Comparison of ENCODE assay signal across 21 cellular contexts in genomic region chr7:105055084-105055483, GRCh38. TPM values are rescaled to one million over a fixed set of nuclear protein-coding genes. Genes with fewer than 3 reads are reported as not detected.
DNase-seq lines count a peak whose midpoint lies in the region; ATAC-seq and TF ChIP-seq lines count a peak whose summit lies in the region.
"Had no signal": no experiment of that assay in that cellular context is flagged by ENCODE, and none has a peak within 500 bp of the region (broad histone marks: within the 10 kb centered on the region; RNA-seq: fewer than 3 reads in every experiment).

No MANE protein-coding gene starts in this region.

- no peak for DNase-seq in activated CD4-positive, alpha-beta T cell treated with anti-CD3 and anti-CD28 coated beads for 36 hours
- DNase-seq in activated CD4-positive, alpha-beta T cell treated with anti-CD3 and anti-CD28 coated beads for 1 hour = no peak
- DNase-seq in CD4-positive, CD25-positive, alpha-beta regulatory T cell = no peak
- DNase-seq in WTC11 (ENCODE audit: low spot score) (no peak), right lobe of liver (no peak), cerebellum (ENCODE audit: low spot score) (no peak), NCI-H2196 (lab: John Stamatoyannopoulos, UW; ENCODE audit: unreplicated experiment) (no peak)
- DNase-seq in effector memory CD4-positive, alpha-beta T cell = no peak
- DNase-seq: 8988T; activated CD4-positive, alpha-beta T cell treated with anti-CD3 and anti-CD28 coated beads, Interleukin-2, amount 10 ng/mL, durations not matched to agents 7 days and 5 days; adrenal gland; DMS153; GOT3; NCI-H1694; NCI-H510A; RPMI8226; substantia nigra had no signal

- no peaks in the 10 kb centered on the region for H3K9me3 Mint-ChIP-seq in activated CD4-positive, alpha-beta T cell treated with anti-CD3 and anti-CD28 coated beads for 36 hours (ENCODE audit: low read depth)
- H3K9me3 Mint-ChIP-seq in CD4-positive, CD25-positive, alpha-beta regulatory T cell = no peaks in the 10 kb centered on the region
- no peaks in the 10 kb centered on the region for H3K9me3 Mint-ChIP-seq in WTC11
- H3K9me3 Mint-ChIP-seq: activated CD4-positive, alpha-beta T cell treated with anti-CD3 and anti-CD28 coated beads, Interleukin-2, amount 10 ng/mL, durations not matched to agents 7 days and 5 days; brain; neural crest cell had no signal

- H3K9me3 ChIP-seq in CD4-positive, CD25-positive, alpha-beta regulatory T cell (ENCODE audit: control insufficient read depth in 2 of 2, low read length in 2 of 2) = no peaks in the 10 kb centered on the region
- H3K9me3 ChIP-seq in right lobe of liver = no peaks in the 10 kb centered on the region
- no peaks in the 10 kb centered on the region for H3K9me3 ChIP-seq in effector memory CD4-positive, alpha-beta T cell (ENCODE audit: control insufficient read depth, low read length)
- H3K9me3 ChIP-seq: adrenal gland, SJSA1 had no signal

- no peak overlapping the region for H3K4me3 Mint-ChIP-seq in activated CD4-positive, alpha-beta T cell treated with anti-CD3 and anti-CD28 coated beads for 36 hours
- H3K4me3 Mint-ChIP-seq in CD4-positive, CD25-positive, alpha-beta regulatory T cell = peak overlapping the region in 3 of 4 donors; percentile 28 to 44 (median 40)
- H3K4me3 Mint-ChIP-seq in WTC11 = no peak overlapping the region
- H3K4me3 Mint-ChIP-seq: activated CD4-positive, alpha-beta T cell treated with anti-CD3 and anti-CD28 coated beads, Interleukin-2, amount 10 ng/mL, durations not matched to agents 7 days and 5 days; brain; neural crest cell had no signal

- CTCF ChIA-PET in activated CD4-positive, alpha-beta T cell treated with anti-CD3 and anti-CD28 coated beads for 36 hours (lab: Charles Lee) = interaction anchor here (0.6 to 4.9 kb wide), 2 partner anchors 63 to 74 kb away, joined by 4 to 20 read pairs; no protein-coding TSS in a partner anchor
- CTCF ChIA-PET in WTC11 (lab: Charles Lee) = interaction anchor here (0.7 kb wide), 1 partner anchor 12 kb away, joined by 3 read pairs; no protein-coding TSS in a partner anchor

- TF ChIP-seq CTCF in WTC11 (IDR thresholded peaks at IDR 0.05) (no peak), right lobe of liver (IDR thresholded peaks at IDR 0.05) (no peak)

- POLR2A ChIA-PET in activated CD4-positive, alpha-beta T cell treated with anti-CD3 and anti-CD28 coated beads for 36 hours (lab: Charles Lee) = interaction anchor here (0.7 kb wide), 1 partner anchor 1723 kb away, joined by 5 read pairs; no protein-coding TSS in a partner anchor
- POLR2A ChIA-PET in WTC11 (lab: Charles Lee) = no interaction called here

- no peaks in the 10 kb centered on the region for H3K27me3 Mint-ChIP-seq in activated CD4-positive, alpha-beta T cell treated with anti-CD3 and anti-CD28 coated beads for 36 hours
- H3K27me3 Mint-ChIP-seq in CD4-positive, CD25-positive, alpha-beta regulatory T cell = no peaks in the 10 kb centered on the region
- H3K27me3 Mint-ChIP-seq in WTC11 (ENCODE audit: low read depth) = no peaks in the 10 kb centered on the region
- H3K27me3 Mint-ChIP-seq: activated CD4-positive, alpha-beta T cell treated with anti-CD3 and anti-CD28 coated beads, Interleukin-2, amount 10 ng/mL, durations not matched to agents 7 days and 5 days; brain had no signal

- intact Hi-C loops in activated CD4-positive, alpha-beta T cell treated with anti-CD3 and anti-CD28 coated beads for 36 hours (cut with DNase I, micrococcal nuclease) = no loop called here
- intact Hi-C loops in right lobe of liver (cut with DNase I) = no loop called here

- no peaks in the 10 kb centered on the region for H3K27me3 ChIP-seq in CD4-positive, CD25-positive, alpha-beta regulatory T cell (ENCODE audit: control insufficient read depth, insufficient read depth, low read length)
- H3K27me3 ChIP-seq in right lobe of liver = no peaks in the 10 kb centered on the region
- H3K27me3 ChIP-seq in effector memory CD4-positive, alpha-beta T cell (replicated peaks; ENCODE audit: control insufficient read depth, insufficient read depth, low read length, poor library complexity, severe bottlenecking) = no peaks in the 10 kb centered on the region
- H3K27me3 ChIP-seq: adrenal gland, SJSA1 had no signal

- no peak overlapping the region for H3K27ac ChIP-seq in CD4-positive, CD25-positive, alpha-beta regulatory T cell (ENCODE audit: insufficient read depth, low read length, poor library complexity, severe bottlenecking)
- H3K27ac ChIP-seq in right lobe of liver = no peak overlapping the region
- no peak overlapping the region for H3K27ac ChIP-seq in effector memory CD4-positive, alpha-beta T cell (ENCODE audit: insufficient read depth, low read length, poor library complexity, severe bottlenecking)
- H3K27ac ChIP-seq: adrenal gland, parathyroid adenoma, SJSA1 had no signal

- peak overlapping the region; percentile 7 for H3K27ac Mint-ChIP-seq in activated CD4-positive, alpha-beta T cell treated with anti-CD3 and anti-CD28 coated beads for 36 hours
- peak overlapping the region; percentile 32 to 85 (median 67) for H3K27ac Mint-ChIP-seq in CD4-positive, CD25-positive, alpha-beta regulatory T cell
- H3K27ac Mint-ChIP-seq in WTC11 = peak overlapping the region; percentile 91
- H3K27ac Mint-ChIP-seq: activated CD4-positive, alpha-beta T cell treated with anti-CD3 and anti-CD28 coated beads, Interleukin-2, amount 10 ng/mL, durations not matched to agents 7 days and 5 days had no signal

- ATAC-seq in activated CD4-positive, alpha-beta T cell treated with anti-CD3 and anti-CD28 coated beads for 36 hours = no peak
- no peak for ATAC-seq in CD4-positive, CD25-positive, alpha-beta regulatory T cell (ENCODE audit: low read depth in 2 of 2)
- ATAC-seq in WTC11 = no peak
- ATAC-seq in right lobe of liver = peak in 3 of 4 donors; percentile 25 to 52 (median 29)

- H3K4me3 ChIP-seq in CD4-positive, CD25-positive, alpha-beta regulatory T cell (ENCODE audit: low read depth, low read length) = peak overlapping the region; percentile 34
- H3K4me3 ChIP-seq in right lobe of liver = no peak overlapping the region
- no peak overlapping the region for H3K4me3 ChIP-seq in effector memory CD4-positive, alpha-beta T cell (ENCODE audit: insufficient read depth, low read depth, low read length, poor library complexity, severe bottlenecking)
- H3K4me3 ChIP-seq: adrenal gland, SJSA1 had no signal

- 90% methylated on average over 2 of the region's 2 CpGs for WGBS in right lobe of liver (ENCODE audit: insufficient coverage, low coverage, low lambda C conversion rate, missing lambda C conversion rate)

- H3K4me1 ChIP-seq in CD4-positive, CD25-positive, alpha-beta regulatory T cell (ENCODE audit: control insufficient read depth, insufficient read depth, low read length, poor library complexity, severe bottlenecking) = peaks cover 30% of the 10 kb centered on the region
- H3K4me1 ChIP-seq in right lobe of liver = peaks cover 0 to 6% (median 0%) of the 10 kb centered on the region in 4 donors
- peaks cover 3% of the 10 kb centered on the region for H3K4me1 ChIP-seq in effector memory CD4-positive, alpha-beta T cell (ENCODE audit: control insufficient read depth, insufficient read depth, low read length, poor library complexity, severe bottlenecking)
- H3K4me1 ChIP-seq: parathyroid adenoma, SJSA1 had no signal

- H3K36me3 ChIP-seq in CD4-positive, CD25-positive, alpha-beta regulatory T cell (ENCODE audit: control insufficient read depth, insufficient read depth, low read length) = peaks cover 60% of the 10 kb centered on the region
- no peaks in the 10 kb centered on the region for H3K36me3 ChIP-seq in right lobe of liver
- H3K36me3 ChIP-seq in effector memory CD4-positive, alpha-beta T cell (ENCODE audit: control insufficient read depth, insufficient read depth, low read length) = peaks cover 3% of the 10 kb centered on the region

- peaks cover 61% of the 10 kb centered on the region for H3K4me1 Mint-ChIP-seq in activated CD4-positive, alpha-beta T cell treated with anti-CD3 and anti-CD28 coated beads for 36 hours
- peaks cover 32 to 83% (median 70%) of the 10 kb centered on the region in 4 donors for H3K4me1 Mint-ChIP-seq in CD4-positive, CD25-positive, alpha-beta regulatory T cell
- H3K4me1 Mint-ChIP-seq in WTC11 = peaks cover 28% of the 10 kb centered on the region
- H3K4me1 Mint-ChIP-seq: neural crest cell had no signal

- peaks cover 61% of the 10 kb centered on the region for H3K36me3 Mint-ChIP-seq in activated CD4-positive, alpha-beta T cell treated with anti-CD3 and anti-CD28 coated beads for 36 hours (ENCODE audit: low read depth)
- H3K36me3 Mint-ChIP-seq in CD4-positive, CD25-positive, alpha-beta regulatory T cell = peaks cover 37% of the 10 kb centered on the region
- H3K36me3 Mint-ChIP-seq in WTC11 = peaks cover 7% of the 10 kb centered on the region

- no peak for TF ChIP-seq POLR2A in right lobe of liver (IDR thresholded peaks at IDR 0.05)

TF ChIP-seq in WTC11, 78 proteins besides CTCF, POLR2A, EP300 and RAD21 (continues in another document):
- TF ChIP-seq NFE2L1 (CRISPR knock-in tag; IDR thresholded peaks at IDR 0.05) = no peak
- TF ChIP-seq ZNF317 (CRISPR knock-in tag; IDR thresholded peaks at IDR 0.05; ENCODE audit: borderline replicate concordance, low read depth) = no peak
- TF ChIP-seq CDX4 (CRISPR knock-in tag; IDR thresholded peaks at IDR 0.05; ENCODE audit: borderline replicate concordance) = no peak
- no peak for TF ChIP-seq EMX1 (CRISPR knock-in tag; IDR thresholded peaks at IDR 0.05)
- no peak for TF ChIP-seq JUN (CRISPR knock-in tag; IDR thresholded peaks at IDR 0.05)

RNA-seq across cellular contexts. Expression of gene KMT2E, which starts 41.1 kb away (rescaled TPM):
- 10 to 100 TPM; 94.4 to 99.3 TPM for total RNA-seq in activated CD4-positive, alpha-beta T cell treated with anti-CD3 and anti-CD28 coated beads for 36 hours
- 360 TPM for total RNA-seq in CD4-positive, CD25-positive, alpha-beta regulatory T cell
- 100 to 1,000 TPM; 146 to 197 (median 177) TPM for polyA plus RNA-seq in CD4-positive, CD25-positive, alpha-beta regulatory T cell
- 51.4 to 52.3 TPM (median 51.8 TPM) in 3 replicates for total RNA-seq in WTC11 (2021)
- 10 to 100 TPM; 21.6 to 31.6 (median 25.3) TPM for total RNA-seq in right lobe of liver
- 247 TPM for total RNA-seq in cerebellum

Comparison
In these comparisons a context has a peak if more than half of its experiments do, and no peak if none do; other contexts are left out.
1. ATAC-seq: peak in right lobe of liver (3 of 4); none in activated CD4-positive, alpha-beta T cell treated with anti-CD3 and anti-CD28 coated beads for 36 hours (single experiment), CD4-positive, CD25-positive, alpha-beta regulatory T cell (0 of 2) and WTC11 (single experiment).
2. H3K27ac Mint-ChIP-seq: peak in every context shown above with its lines; median percentile 91 in WTC11; 67 in CD4-positive, CD25-positive, alpha-beta regulatory T cell; 7 in activated CD4-positive, alpha-beta T cell treated with anti-CD3 and anti-CD28 coated beads for 36 hours.
3. H3K4me3 Mint-ChIP-seq: peak in CD4-positive, CD25-positive, alpha-beta regulatory T cell (3 of 4); none in activated CD4-positive, alpha-beta T cell treated with anti-CD3 and anti-CD28 coated beads for 36 hours (single experiment) and WTC11 (single experiment).